In the genomic region with DNA sequence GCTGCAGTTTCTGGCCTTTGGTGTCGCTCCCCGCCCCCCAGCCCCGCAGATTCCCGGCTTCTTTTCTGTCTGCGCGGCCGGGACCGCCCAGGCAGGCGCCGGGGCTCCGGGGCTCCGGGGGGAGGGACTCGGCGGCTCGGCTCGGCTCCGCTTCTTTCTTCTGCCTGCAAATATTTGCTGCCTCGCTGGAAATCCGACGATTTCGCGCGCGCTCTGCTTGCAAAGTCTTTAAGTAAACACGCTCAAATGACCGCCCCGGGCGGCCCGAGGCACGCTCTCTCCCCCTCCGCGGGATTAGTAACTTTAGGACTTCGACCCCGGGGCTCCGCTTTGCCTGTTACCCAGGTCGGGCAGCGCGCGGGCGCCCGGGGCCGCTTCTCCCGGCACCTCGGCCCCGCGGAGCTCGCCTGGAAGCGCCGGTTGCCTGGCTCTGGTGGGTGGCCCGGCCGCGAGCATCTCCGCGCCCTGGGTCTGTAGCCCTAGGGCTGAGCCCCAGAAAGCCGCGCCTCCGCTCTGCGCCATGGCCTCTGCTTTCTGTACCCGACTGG, we compare ENCODE assay signal across 8 cellular contexts. TPM values are rescaled to one million over a fixed set of nuclear protein-coding genes. Genes with fewer than 3 reads are reported as not detected.
DNase-seq lines count a peak whose midpoint lies in the region; ATAC-seq, FAIRE-seq and TF ChIP-seq lines count a peak whose summit lies in the region.

No MANE protein-coding gene starts in this region.

- CTCF ChIA-PET in activated CD4-positive, alpha-beta T cell treated with anti-CD3 and anti-CD28 coated beads, Interleukin-2, amount 10 ng/mL, durations not matched to agents 7 days and 5 days (lab: Charles Lee) = interaction anchor here (0.7 to 1.3 kb wide), 5 partner anchors 10 to 418 kb away, joined by 3 to 5 read pairs (median 3); no protein-coding TSS in a partner anchor

- POLR2A ChIA-PET in activated CD4-positive, alpha-beta T cell treated with anti-CD3 and anti-CD28 coated beads, Interleukin-2, amount 10 ng/mL, durations not matched to agents 7 days and 5 days (lab: Charles Lee) = no interaction called here

- TF ChIP-seq POLR2A in suprapubic skin (IDR thresholded peaks at IDR 0.05) = no peak

- peak overlapping the region; percentile 67 for H3K27ac ChIP-seq in kidney (ENCODE audit: low read depth in 2 of 2, low read length in 2 of 2)
- H3K27ac ChIP-seq in suprapubic skin = peak overlapping the region; percentile 64

- H3K4me1 ChIP-seq in kidney (ENCODE audit: control insufficient read depth in 1 of 2, insufficient read depth in 1 of 2, low read depth in 1 of 2, low read length in 2 of 2) = peaks cover 0 to 12% of the 10 kb centered on the region in 2 donors
- H3K4me1 ChIP-seq in suprapubic skin = peaks cover 69% of the 10 kb centered on the region

- no peaks in the 10 kb centered on the region for H3K9me3 Mint-ChIP-seq in activated CD4-positive, alpha-beta T cell treated with anti-CD3 and anti-CD28 coated beads, Interleukin-2, amount 10 ng/mL, durations not matched to agents 7 days and 5 days
- H3K9me3 Mint-ChIP-seq in activated T-helper 2 cell treated with anti-CD3 and anti-CD28 coated beads, Interferon-gamma antibody, Interleukin-2, Interleukin-4, amounts not matched to agents 10 μg/mL and 5 μg/mL and 100 μg/mL, durations not matched to agents 14 hours and 24 hours and 36 hours = no peaks in the 10 kb centered on the region

- H3K36me3 ChIP-seq in kidney (ENCODE audit: control insufficient read depth in 1 of 2, insufficient read depth in 2 of 2, low read length in 2 of 2) (no peaks in the 10 kb centered on the region), suprapubic skin (no peaks in the 10 kb centered on the region)

- H3K4me3 ChIP-seq in kidney (ENCODE audit: low read length in 2 of 2) (peak overlapping the region; percentile 36 to 57), suprapubic skin (peak overlapping the region; percentile 61)

- no peak overlapping the region for H3K9ac ChIP-seq in kidney (ENCODE audit: low read length in 2 of 2)

- peaks cover 57% of the 10 kb centered on the region for H3K27me3 Mint-ChIP-seq in activated CD4-positive, alpha-beta T cell treated with anti-CD3 and anti-CD28 coated beads, Interleukin-2, amount 10 ng/mL, durations not matched to agents 7 days and 5 days
- peaks cover 2% of the 10 kb centered on the region for H3K27me3 Mint-ChIP-seq in activated T-helper 2 cell treated with anti-CD3 and anti-CD28 coated beads, Interferon-gamma antibody, Interleukin-2, Interleukin-4, amounts not matched to agents 10 μg/mL and 5 μg/mL and 100 μg/mL, durations not matched to agents 14 hours and 24 hours and 36 hours (ENCODE audit: low read depth)

- FAIRE-seq in kidney (lab: Jason Lieb, UNC) = no peak

- WGBS in suprapubic skin = under 1% methylated on average over 38 of the region's 59 CpGs

- H3K36me3 Mint-ChIP-seq in activated CD4-positive, alpha-beta T cell treated with anti-CD3 and anti-CD28 coated beads, Interleukin-2, amount 10 ng/mL, durations not matched to agents 7 days and 5 days (ENCODE audit: low read depth) = peaks cover 9% of the 10 kb centered on the region
- peaks cover 76% of the 10 kb centered on the region for H3K36me3 Mint-ChIP-seq in activated T-helper 2 cell treated with anti-CD3 and anti-CD28 coated beads, Interferon-gamma antibody, Interleukin-2, Interleukin-4, amounts not matched to agents 10 μg/mL and 5 μg/mL and 100 μg/mL, durations not matched to agents 14 hours and 24 hours and 36 hours (ENCODE audit: low read depth)

- no peak for DNase-seq in activated CD4-positive, alpha-beta T cell treated with anti-CD3 and anti-CD28 coated beads, Interleukin-2, amount 10 ng/mL, durations not matched to agents 7 days and 5 days
- DNase-seq in activated CD4-positive, alpha-beta T cell treated with anti-CD3 and anti-CD28 coated beads for 4 hours = no peak
- DNase-seq in activated T-helper 2 cell treated with anti-CD3 and anti-CD28 coated beads, Interferon-gamma antibody, Interleukin-2, Interleukin-4, amounts not matched to agents 10 μg/mL and 5 μg/mL and 100 μg/mL, durations not matched to agents 14 hours and 24 hours and 36 hours (ENCODE audit: low spot score) = peak; percentile 45
- DNase-seq in kidney (peak; percentile 75), suprapubic skin (ENCODE audit: low spot score in 2 of 2) (peak in 1 of 2 donors; percentile 69), ureter (ENCODE audit: low spot score) (no peak)

- H3K4me3 Mint-ChIP-seq in activated CD4-positive, alpha-beta T cell treated with anti-CD3 and anti-CD28 coated beads, Interleukin-2, amount 10 ng/mL, durations not matched to agents 7 days and 5 days = peak overlapping the region; percentile 64
- peak overlapping the region; percentile 89 for H3K4me3 Mint-ChIP-seq in activated T-helper 2 cell treated with anti-CD3 and anti-CD28 coated beads, Interferon-gamma antibody, Interleukin-2, Interleukin-4, amounts not matched to agents 10 μg/mL and 5 μg/mL and 100 μg/mL, durations not matched to agents 14 hours and 24 hours and 36 hours (ENCODE audit: low read depth)

- no peaks in the 10 kb centered on the region for H3K9me3 ChIP-seq in kidney (ENCODE audit: control insufficient read depth in 1 of 2, low read length in 2 of 2)
- H3K9me3 ChIP-seq in suprapubic skin = no peaks in the 10 kb centered on the region

- TF ChIP-seq EP300 in suprapubic skin (IDR thresholded peaks at IDR 0.05) = no peak

- no peak for ATAC-seq in HG02981 (IDR thresholded peaks at IDR 0.05; ENCODE audit: unreplicated experiment)
- ATAC-seq in GM18861 (IDR thresholded peaks at IDR 0.05; ENCODE audit: unreplicated experiment) = no peak

- intact Hi-C loops in activated T-helper 2 cell treated with anti-CD3 and anti-CD28 coated beads, Interferon-gamma antibody, Interleukin-2, Interleukin-4, amounts not matched to agents 10 μg/mL and 5 μg/mL and 100 μg/mL, durations not matched to agents 14 hours and 24 hours and 36 hours (cut with micrococcal nuclease) = loop anchor here (5.0 to 10.0 kb wide), 5 partner anchors 352 to 1996 kb away; no protein-coding TSS in a partner anchor
- intact Hi-C loops in kidney (cut with DNase I) = no loop called here

- H3K27me3 ChIP-seq in suprapubic skin = peaks cover 100% of the 10 kb centered on the region

- TF ChIP-seq CTCF in kidney (IDR thresholded peaks at IDR 0.05; ENCODE audit: borderline replicate concordance, extremely low read depth, insufficient read depth) = no peak
- no peak for TF ChIP-seq CTCF in suprapubic skin (IDR thresholded peaks at IDR 0.05)

- peaks cover 46% of the 10 kb centered on the region for H3K4me1 Mint-ChIP-seq in activated CD4-positive, alpha-beta T cell treated with anti-CD3 and anti-CD28 coated beads, Interleukin-2, amount 10 ng/mL, durations not matched to agents 7 days and 5 days
- H3K4me1 Mint-ChIP-seq in activated T-helper 2 cell treated with anti-CD3 and anti-CD28 coated beads, Interferon-gamma antibody, Interleukin-2, Interleukin-4, amounts not matched to agents 10 μg/mL and 5 μg/mL and 100 μg/mL, durations not matched to agents 14 hours and 24 hours and 36 hours (ENCODE audit: low read depth) = peaks cover 34% of the 10 kb centered on the region

- no peak overlapping the region for H3K27ac Mint-ChIP-seq in activated CD4-positive, alpha-beta T cell treated with anti-CD3 and anti-CD28 coated beads, Interleukin-2, amount 10 ng/mL, durations not matched to agents 7 days and 5 days
- peak overlapping the region; percentile 92 for H3K27ac Mint-ChIP-seq in activated T-helper 2 cell treated with anti-CD3 and anti-CD28 coated beads, Interferon-gamma antibody, Interleukin-2, Interleukin-4, amounts not matched to agents 10 μg/mL and 5 μg/mL and 100 μg/mL, durations not matched to agents 14 hours and 24 hours and 36 hours

RNA-seq across cellular contexts. Expression of gene GATA3, which starts 3.9 kb away (rescaled TPM):
- total RNA-seq in activated CD4-positive, alpha-beta T cell treated with anti-CD3 and anti-CD28 coated beads, Interleukin-2, amount 10 ng/mL, durations not matched to agents 7 days and 5 days = 10 to 100 TPM; 48.1 to 52.0 TPM
- total RNA-seq in activated T-helper 2 cell treated with anti-CD3 and anti-CD28 coated beads, Interferon-gamma antibody, Interleukin-2, Interleukin-4, amounts not matched to agents 10 μg/mL and 5 μg/mL and 100 μg/mL, durations not matched to agents 14 hours and 24 hours and 36 hours = 281 and 293 TPM in 2 replicates
- total RNA-seq in kidney (23.5 TPM), suprapubic skin (100 to 1,000 TPM in 3 of 4 donors, 10 to 100 TPM in 1; 91.0 to 241 (median 164) TPM), ureter (310 TPM)
- 45.9 TPM for polyA plus RNA-seq in kidney (ENCODE audit: insufficient read depth, low read depth, low replicate concordance)

Comparison
In these comparisons a context has a peak if more than half of its experiments do, and no peak if none do; other contexts are left out.
1. DNase-seq: peak in activated T-helper 2 cell treated with anti-CD3 and anti-CD28 coated beads, Interferon-gamma antibody, Interleukin-2, Interleukin-4, amounts not matched to agents 10 μg/mL and 5 μg/mL and 100 μg/mL, durations not matched to agents 14 hours and 24 hours and 36 hours (single experiment) and kidney (single experiment); none in activated CD4-positive, alpha-beta T cell treated with anti-CD3 and anti-CD28 coated beads, Interleukin-2, amount 10 ng/mL, durations not matched to agents 7 days and 5 days (single experiment), activated CD4-positive, alpha-beta T cell treated with anti-CD3 and anti-CD28 coated beads for 4 hours (0 of 2) and ureter (single experiment).